ENCODE assay signal across 1 cellular context in the genomic region with DNA sequence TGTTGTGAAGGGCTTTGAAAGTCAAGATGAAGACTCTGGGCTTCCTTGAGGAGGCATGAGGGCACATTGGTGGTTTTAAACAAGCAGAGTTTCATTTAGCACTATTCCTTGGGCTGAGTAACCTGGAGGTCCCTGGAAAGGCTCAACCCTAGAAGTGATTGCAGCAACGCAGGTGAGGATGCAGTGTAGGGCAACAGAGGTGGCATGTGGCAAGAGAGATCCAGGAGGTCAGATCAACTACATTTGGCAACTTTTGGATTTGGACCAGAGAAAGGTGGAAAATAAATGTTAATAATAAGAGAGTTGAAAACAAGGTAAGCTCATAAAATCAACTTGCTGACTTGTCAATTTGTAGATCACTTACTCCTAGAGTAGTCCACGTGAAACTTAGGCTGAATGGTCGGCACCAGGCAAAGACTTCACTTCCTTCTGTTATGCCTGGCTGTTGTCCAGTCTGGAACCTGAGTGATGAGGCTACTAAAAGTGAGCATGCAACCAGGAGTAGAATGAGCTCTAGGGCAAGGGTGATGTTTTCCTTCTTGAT.
TF ChIP-seq lines count a peak whose summit lies in the region.

No MANE protein-coding gene starts in this region.

TF ChIP-seq in IMR-90, 13 proteins besides CTCF, POLR2A, EP300 and RAD21:
- TF ChIP-seq, protein P1, sequence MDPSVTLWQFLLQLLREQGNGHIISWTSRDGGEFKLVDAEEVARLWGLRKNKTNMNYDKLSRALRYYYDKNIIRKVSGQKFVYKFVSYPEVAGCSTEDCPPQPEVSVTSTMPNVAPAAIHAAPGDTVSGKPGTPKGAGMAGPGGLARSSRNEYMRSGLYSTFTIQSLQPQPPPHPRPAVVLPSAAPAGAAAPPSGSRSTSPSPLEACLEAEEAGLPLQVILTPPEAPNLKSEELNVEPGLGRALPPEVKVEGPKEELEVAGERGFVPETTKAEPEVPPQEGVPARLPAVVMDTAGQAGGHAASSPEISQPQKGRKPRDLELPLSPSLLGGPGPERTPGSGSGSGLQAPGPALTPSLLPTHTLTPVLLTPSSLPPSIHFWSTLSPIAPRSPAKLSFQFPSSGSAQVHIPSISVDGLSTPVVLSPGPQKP (IDR thresholded peaks at IDR 0.05; ENCODE audit: borderline replicate concordance, low read depth, low read length), result no peak
- TF ChIP-seq MAFK (IDR thresholded peaks at IDR 0.05; ENCODE audit: low read depth, low read length), result peak; percentile 23; the same call in 1 of the 2 replicates
- no peak for TF ChIP-seq SMC3 (IDR thresholded peaks at IDR 0.05; ENCODE audit: low read depth, low read length)
